In genomic region chr10:120424198-120424464, GRCh38 we compare ENCODE assay signal across 2 cellular contexts.
TF ChIP-seq lines count a peak whose summit lies in the region.

No MANE protein-coding gene starts in this region.

TF ChIP-seq in SK-N-SH, 30 proteins besides CTCF, POLR2A, EP300 and RAD21:
- peak; percentile 70 for TF ChIP-seq PBX3 (IDR thresholded peaks at IDR 0.05)
- no peak for TF ChIP-seq USF2 (IDR thresholded peaks at IDR 0.05; ENCODE audit: borderline replicate concordance, low read depth, low read length)
- 0 out of 2 replicates have a peak, but pooled peaks have one; percentile 10 for TF ChIP-seq MAX (IDR thresholded peaks at IDR 0.05; ENCODE audit: low read depth)

TF ChIP-seq in endothelial cell of umbilical vein, 7 proteins besides CTCF, POLR2A, EP300 and RAD21:
- TF ChIP-seq JUN (IDR thresholded peaks at IDR 0.05; ENCODE audit: borderline replicate concordance, insufficient read depth, insufficient read length, low read depth) (no peak), POLR2AphosphoS5 (IDR thresholded peaks at IDR 0.05; ENCODE audit: insufficient read depth, low read depth, low read length) (no peak), MAX (IDR thresholded peaks at IDR 0.05; ENCODE audit: insufficient read depth, insufficient read length) (no peak), MYC (IDR thresholded peaks at IDR 0.05; ENCODE audit: low read depth, low read length) (no peak), FOS (IDR thresholded peaks at IDR 0.05; ENCODE audit: borderline replicate concordance, insufficient read depth, low read length) (no peak), GATA2 (IDR thresholded peaks at IDR 0.05; ENCODE audit: insufficient read depth, insufficient read length, low read depth, low read length) (no peak), EZH2 (IDR thresholded peaks at IDR 0.05; ENCODE audit: borderline replicate concordance, low read depth, low read length, severe bottlenecking) (no peak)
